8 cellular contexts compared by ENCODE assay signal in the genomic region with DNA sequence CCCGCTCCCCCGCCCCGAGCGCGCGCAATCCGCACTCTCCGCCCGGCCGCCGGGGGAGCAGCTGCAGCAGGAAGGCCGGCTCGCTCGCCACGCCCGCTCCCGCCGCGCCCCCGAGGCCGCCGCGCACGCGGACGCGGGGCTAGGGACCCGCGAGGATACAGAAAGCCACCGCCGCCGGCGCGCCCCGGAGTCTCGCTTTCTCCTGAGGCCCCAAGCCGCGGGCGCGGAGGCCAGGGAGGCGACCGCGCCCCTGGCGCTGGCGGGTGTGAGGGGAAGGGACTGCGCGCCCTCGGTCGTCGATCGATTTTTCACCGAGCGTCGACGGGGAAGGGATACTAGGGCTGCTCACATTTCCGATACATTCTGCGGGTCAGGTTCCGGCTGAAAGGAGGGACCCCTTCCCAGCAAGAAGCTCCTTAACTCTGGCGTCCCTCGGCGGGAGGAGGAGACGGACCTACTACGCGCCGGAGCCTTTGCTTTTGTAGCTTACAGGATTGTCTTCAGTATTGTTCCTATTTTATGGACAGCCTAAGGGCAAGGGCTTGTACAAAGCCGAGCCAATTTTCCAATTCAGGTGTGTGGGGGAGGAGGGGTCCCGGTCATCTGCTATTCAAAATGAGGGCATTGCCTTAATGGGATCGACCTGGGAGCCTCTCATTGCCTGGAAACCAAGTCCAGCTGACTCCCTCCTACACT. TPM values are rescaled to one million over a fixed set of nuclear protein-coding genes. Genes with fewer than 3 reads are reported as not detected.
DNase-seq lines count a peak whose midpoint lies in the region; ATAC-seq, FAIRE-seq and TF ChIP-seq lines count a peak whose summit lies in the region.

No MANE protein-coding gene starts in this region.

- intact Hi-C loops in stomach (cut with DNase I; ENCODE audit: low total_unique reads), result no loop called here

- peak overlapping the region; percentile 95 to 99 (median 98) for H3K27ac ChIP-seq in stomach

- no peak for TF ChIP-seq EP300 in stomach (IDR thresholded peaks at IDR 0.05)

- TF ChIP-seq CTCF in D721Med (IDR thresholded peaks at IDR 0.05; ENCODE audit: insufficient read depth, missing control alignments) (no peak), foreskin fibroblast (IDR thresholded peaks at IDR 0.05; ENCODE audit: low read depth, low read length) (no peak), neural crest cell (conservative IDR thresholded peaks at IDR 0.05) (peak; percentile 34), stomach (IDR thresholded peaks at IDR 0.05) (peak in 1 of 7 experiments; percentile 37)

- peaks cover 23 to 57% (median 43%) of the 10 kb centered on the region in 4 donors for H3K4me1 ChIP-seq in stomach

- H3K4me1 Mint-ChIP-seq in IgD-negative memory B cell (peaks cover 43 to 50% (median 46%) of the 10 kb centered on the region in 3 donors), neural crest cell (peaks cover 38% of the 10 kb centered on the region)

- FAIRE-seq in D721Med (lab: Jason Lieb, UNC), result no peak

- H3K36me3 ChIP-seq in stomach, result no peaks in the 10 kb centered on the region

- no peaks in the 10 kb centered on the region for H3K9me3 Mint-ChIP-seq in IgD-negative memory B cell
- no peaks in the 10 kb centered on the region for H3K9me3 Mint-ChIP-seq in neural crest cell

- H3K4me3 ChIP-seq in foreskin fibroblast (ENCODE audit: low read depth in 1 of 2, low read length in 2 of 2) (peak overlapping the region; percentile 77 to 79), stomach (peak overlapping the region; percentile 84 to 90 (median 84))

- H3K36me3 Mint-ChIP-seq in IgD-negative memory B cell (peaks cover 2% of the 10 kb centered on the region), neural crest cell (ENCODE audit: low read depth) (no peaks in the 10 kb centered on the region)

- TF ChIP-seq POLR2A in stomach (IDR thresholded peaks at IDR 0.05), result no peak

- peak; percentile 46 for ATAC-seq in GM21447 (IDR thresholded peaks at IDR 0.05; ENCODE audit: unreplicated experiment)

- H3K9me3 ChIP-seq in stomach, result no peaks in the 10 kb centered on the region

- H3K27ac Mint-ChIP-seq in IgD-negative memory B cell (peak overlapping the region; percentile 89 to 95 (median 94)), neural crest cell (ENCODE audit: unreplicated experiment) (no peak overlapping the region)

- peak; percentile 51 for DNase-seq in D721Med (ENCODE audit: insufficient read length, low spot score)
- DNase-seq in RKO (ENCODE audit: low spot score), result peak; percentile 81
- peak; percentile 73 for DNase-seq in activated effector memory CD4-positive, alpha-beta T cell treated with Interleukin-2 at 50 U/mL for 16 hours
- peak; percentile 78 to 93 for DNase-seq in foreskin fibroblast
- peak; percentile 75 for DNase-seq in neural crest cell (ENCODE audit: low read depth, low spot score)
- peak; percentile 85 for DNase-seq in stomach

- H3K4me3 Mint-ChIP-seq in IgD-negative memory B cell, result peak overlapping the region; percentile 85 to 97 (median 90)
- H3K4me3 Mint-ChIP-seq in neural crest cell, result peak overlapping the region; percentile 95

- H3K27me3 Mint-ChIP-seq in IgD-negative memory B cell (no peaks in the 10 kb centered on the region), neural crest cell (ENCODE audit: low read depth) (peaks cover 23% of the 10 kb centered on the region)

- WGBS in stomach, 5 donors, result 0 to 2% (median 1%) methylated on average over 32 to 68 of the region's 68 CpGs

- no peaks in the 10 kb centered on the region for H3K27me3 ChIP-seq in stomach

RNA-seq across cellular contexts. Expression of gene GAB2, which starts 0.4 kb away (rescaled TPM):
- 4.2 TPM for polyA plus RNA-seq in IgD-negative memory B cell
- total RNA-seq in neural crest cell, result 23.4 and 27.9 TPM in 2 replicates
- total RNA-seq in stomach, result 10 to 100 TPM in 2 of 5 donors, 1 to 10 TPM in 3; 2.2 to 19.3 (median 7.6) TPM
- polyA plus RNA-seq in stomach, result 10 to 100 TPM in 1 of 3 donors, 1 to 10 TPM in 2; 3.0 to 13.1 (median 9.6) TPM

Comparison
In these comparisons a context has a peak if more than half of its experiments do, and no peak if none do; other contexts are left out.
1. Peak in every context shown above with its lines: DNase-seq, ATAC-seq, H3K4me3 ChIP-seq and H3K27ac ChIP-seq.